ENCODE assay signal across 17 cellular contexts in genomic region chr7:16747095-16747494, GRCh38. TPM values are rescaled to one million over a fixed set of nuclear protein-coding genes. Genes with fewer than 3 reads are reported as not detected.
DNase-seq lines count a peak whose midpoint lies in the region; ATAC-seq and TF ChIP-seq lines count a peak whose summit lies in the region.
"Had no signal": no experiment of that assay in that cellular context is flagged by ENCODE, and none has a peak within 500 bp of the region (broad histone marks: within the 10 kb centered on the region; RNA-seq: fewer than 3 reads in every experiment).

No MANE protein-coding gene starts in this region.

- H3K27ac Mint-ChIP-seq in nephron, result peak overlapping the region; percentile 2 to 12 (median 9)
- H3K27ac Mint-ChIP-seq: CD8-positive, alpha-beta memory T cell; HFFc6 had no signal

- ATAC-seq in HG03432 (IDR thresholded peaks at IDR 0.05; ENCODE audit: unreplicated experiment), result no peak
- ATAC-seq: HepG2, Panc1 had no signal

- no peak for TF ChIP-seq CTCF in fibroblast of the aortic adventitia (IDR thresholded peaks at IDR 0.05; ENCODE audit: insufficient read depth, low read length)
- no peak for TF ChIP-seq CTCF in nephron (IDR thresholded peaks at IDR 0.05; ENCODE audit: unreplicated experiment in 3 of 3)

- peak; percentile 36 for DNase-seq in AG20443 (ENCODE audit: low spot score)
- DNase-seq in LHCN-M2 (ENCODE audit: low read depth), result peak; percentile 26
- peak; percentile 45 for DNase-seq in fibroblast of the aortic adventitia (ENCODE audit: low read depth)
- no peak for DNase-seq in NCI-H774 (lab: John Stamatoyannopoulos, UW)
- DNase-seq in NK-92 treated with Interleukin-12 subunit alpha and Interleukin-12 subunit beta, amount 100 ng/mL, for 24 hours (lab: John Stamatoyannopoulos, UW), result no peak
- DNase-seq: CD8-positive, alpha-beta memory T cell; HFFc6; MM.1S; NCI-H2029; NCI-H526 treated with DMSO at 0.1 percent for 48 hours; SHP77 treated with DMSO at 0.1 percent for 48 hours had no signal

- H3K36me3 Mint-ChIP-seq in nephron (ENCODE audit: low read depth), result no peaks in the 10 kb centered on the region
- H3K36me3 Mint-ChIP-seq: CD8-positive, alpha-beta memory T cell had no signal

- no peaks in the 10 kb centered on the region for H3K9me3 Mint-ChIP-seq in nephron
- H3K9me3 Mint-ChIP-seq: CD8-positive, alpha-beta memory T cell; HFFc6 had no signal

- H3K27me3 Mint-ChIP-seq in nephron (ENCODE audit: low read depth), result peaks cover 29% of the 10 kb centered on the region

- H3K4me3 ChIP-seq in fibroblast of the aortic adventitia (ENCODE audit: low read depth, low read length), result no peak overlapping the region
- H3K4me3 ChIP-seq: BLaER1 had no signal

- no peak overlapping the region for H3K4me3 Mint-ChIP-seq in nephron
- H3K4me3 Mint-ChIP-seq: CD8-positive, alpha-beta memory T cell; HFFc6 had no signal

- peaks cover 9% of the 10 kb centered on the region for H3K4me1 Mint-ChIP-seq in nephron
- H3K4me1 Mint-ChIP-seq: CD8-positive, alpha-beta memory T cell had no signal

RNA-seq across cellular contexts. Expression of gene TSPAN13, which starts 6.5 kb away (rescaled TPM):
- total RNA-seq in LHCN-M2 (2014; rRNA removed) (0.34 and 0.96 TPM in 2 replicates), fibroblast of the aortic adventitia (ENCODE audit: low replicate concordance) (4.3 TPM in 1 of 2 replicates, not detected in the other)
- polyA plus RNA-seq in LHCN-M2 (2012), result 0.79 TPM
- polyA plus RNA-seq: CD8-positive, alpha-beta memory T cell had no signal

RNA-seq across cellular contexts. Expression of gene AGR2, which starts 57.7 kb away (rescaled TPM):
- not detected in 2 replicates for total RNA-seq in LHCN-M2 (2014; rRNA removed)
- not detected for polyA plus RNA-seq in LHCN-M2 (2012)
- 0.25 TPM in 1 of 2 replicates, not detected in the other for total RNA-seq in fibroblast of the aortic adventitia (ENCODE audit: low replicate concordance)
- total RNA-seq: CD8-positive, alpha-beta memory T cell; H4; HFFc6 had no signal
- polyA plus RNA-seq: CD8-positive, alpha-beta memory T cell had no signal

Comparison
In these comparisons a context has a peak if more than half of its experiments do, and no peak if none do; other contexts are left out.
1. DNase-seq: peak in AG20443 (single experiment), LHCN-M2 (single experiment) and fibroblast of the aortic adventitia (single experiment); none in NCI-H774 (single experiment) and NK-92 treated with Interleukin-12 subunit alpha and Interleukin-12 subunit beta, amount 100 ng/mL, for 24 hours (single experiment).